ENCODE assay signal across 11 cellular contexts in the genomic region with DNA sequence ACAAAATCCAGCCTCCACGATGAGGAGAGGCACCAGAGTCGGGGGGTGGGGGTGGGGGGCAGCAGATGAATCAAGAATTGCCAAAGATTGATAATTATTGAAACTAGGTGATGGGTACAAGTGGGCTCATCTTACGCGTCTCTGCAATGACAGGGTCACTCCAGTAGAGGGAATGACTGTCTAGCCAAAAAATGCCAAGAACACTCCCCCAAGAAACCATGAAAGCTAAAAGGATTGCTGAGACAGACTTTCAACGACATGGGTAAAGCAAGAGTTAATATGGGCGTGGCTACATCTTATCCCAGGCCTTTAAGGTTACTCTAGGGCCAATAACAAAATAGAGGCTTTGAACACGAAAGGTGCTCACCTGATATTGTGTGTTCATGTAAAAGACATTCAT.
DNase-seq lines count a peak whose midpoint lies in the region; ATAC-seq and TF ChIP-seq lines count a peak whose summit lies in the region.
"Had no signal": no experiment of that assay in that cellular context is flagged by ENCODE, and none has a peak within 500 bp of the region (broad histone marks: within the 10 kb centered on the region; RNA-seq: fewer than 3 reads in every experiment).

No MANE protein-coding gene starts in this region.

- H3K4me2 ChIP-seq in fibroblast of lung (ENCODE audit: extremely low read depth, insufficient read depth, low read length), result no peak overlapping the region

- no peaks in the 10 kb centered on the region for H3K27me3 Mint-ChIP-seq in T-helper 2 cell treated with Interferon-gamma antibody and Interleukin-4, amounts not matched to agents 5 μg/mL and 100 μg/mL, for 36 hours (ENCODE audit: low read depth)
- H3K27me3 Mint-ChIP-seq: activated CD4-positive, alpha-beta memory T cell treated with anti-CD3 and anti-CD28 coated beads, Interleukin-2, amount 10 ng/mL, durations not matched to agents 7 days and 5 days had no signal

- no peak overlapping the region for H3K4me3 Mint-ChIP-seq in T-helper 2 cell treated with Interferon-gamma antibody and Interleukin-4, amounts not matched to agents 5 μg/mL and 100 μg/mL, for 36 hours
- H3K4me3 Mint-ChIP-seq: activated CD4-positive, alpha-beta memory T cell treated with anti-CD3 and anti-CD28 coated beads, Interleukin-2, amount 10 ng/mL, durations not matched to agents 7 days and 5 days had no signal

- H4K20me1 ChIP-seq in fibroblast of lung (ENCODE audit: control insufficient read depth, extremely low read depth, insufficient read depth, low read length), result no peaks in the 10 kb centered on the region

- peaks cover 32% of the 10 kb centered on the region for H3K36me3 Mint-ChIP-seq in T-helper 2 cell treated with Interferon-gamma antibody and Interleukin-4, amounts not matched to agents 5 μg/mL and 100 μg/mL, for 36 hours (ENCODE audit: low read depth)

- H3K27ac ChIP-seq in fibroblast of lung (ENCODE audit: insufficient read depth, low read length) (no peak overlapping the region), right atrium auricular region (no peak overlapping the region)

- H3K27ac Mint-ChIP-seq in T-helper 2 cell treated with Interferon-gamma antibody and Interleukin-4, amounts not matched to agents 5 μg/mL and 100 μg/mL, for 36 hours, result no peak overlapping the region
- H3K27ac Mint-ChIP-seq: activated CD4-positive, alpha-beta memory T cell treated with anti-CD3 and anti-CD28 coated beads, Interleukin-2, amount 10 ng/mL, durations not matched to agents 7 days and 5 days had no signal

- H3K4me1 Mint-ChIP-seq in T-helper 2 cell treated with Interferon-gamma antibody and Interleukin-4, amounts not matched to agents 5 μg/mL and 100 μg/mL, for 36 hours (ENCODE audit: low read depth), result peaks cover 24% of the 10 kb centered on the region

- H3K4me1 ChIP-seq in BE2C, result peaks cover 8% of the 10 kb centered on the region
- H3K4me1 ChIP-seq in fibroblast of lung (ENCODE audit: control insufficient read depth, extremely low read depth, insufficient read depth, low read length), result peaks cover 4% of the 10 kb centered on the region
- H3K4me1 ChIP-seq in right atrium auricular region, result peaks cover 0 to 39% of the 10 kb centered on the region in 2 donors

- H3K9me3 ChIP-seq in BE2C, result no peaks in the 10 kb centered on the region
- H3K9me3 ChIP-seq in fibroblast of lung (ENCODE audit: control insufficient read depth, insufficient read depth, low read depth, low read length), result no peaks in the 10 kb centered on the region
- H3K9me3 ChIP-seq in right atrium auricular region, result no peaks in the 10 kb centered on the region

- no peaks in the 10 kb centered on the region for H3K9me3 Mint-ChIP-seq in T-helper 2 cell treated with Interferon-gamma antibody and Interleukin-4, amounts not matched to agents 5 μg/mL and 100 μg/mL, for 36 hours
- H3K9me3 Mint-ChIP-seq: activated CD4-positive, alpha-beta memory T cell treated with anti-CD3 and anti-CD28 coated beads, Interleukin-2, amount 10 ng/mL, durations not matched to agents 7 days and 5 days had no signal

- TF ChIP-seq CTCF in BE2C (IDR thresholded peaks at IDR 0.05; ENCODE audit: low read depth, low read length) (peak; percentile 41), fibroblast of lung (conservative IDR thresholded peaks at IDR 0.05 in 1 of 2, IDR thresholded peaks at IDR 0.05 in 1 of 2; ENCODE audit: low read depth in 1 of 2, low read length in 2 of 2) (peak; percentile 7 to 22), right atrium auricular region (IDR thresholded peaks at IDR 0.05) (peak in 1 of 2 donors; percentile 20)

- H3K27me3 ChIP-seq in BE2C (no peaks in the 10 kb centered on the region), fibroblast of lung (ENCODE audit: control insufficient read depth, insufficient read depth, low read length) (no peaks in the 10 kb centered on the region), right atrium auricular region (no peaks in the 10 kb centered on the region)

- H3K4me3 ChIP-seq in BE2C (ENCODE audit: low read depth, low read length) (no peak overlapping the region), fibroblast of lung (replicated peaks in 1 of 4; ENCODE audit: control extremely low read depth in 1 of 4, insufficient read depth in 1 of 4, low read depth in 3 of 4, low read length in 4 of 4) (no peak overlapping the region), right atrium auricular region (no peak overlapping the region)

- ATAC-seq in GM18907 (IDR thresholded peaks at IDR 0.05; ENCODE audit: unreplicated experiment), result peak; percentile 52
- ATAC-seq in GM21528 (IDR thresholded peaks at IDR 0.05; ENCODE audit: low FRiP score, unreplicated experiment), result no peak
- no peak for ATAC-seq in HG03139 (IDR thresholded peaks at IDR 0.05; ENCODE audit: unreplicated experiment)

- DNase-seq in BE2C (no peak), NCI-H82 treated with DMSO at 0.1 percent for 48 hours (lab: John Stamatoyannopoulos, UW; ENCODE audit: unreplicated experiment) (peak; percentile 44), fibroblast of lung (ENCODE audit: low read depth in 2 of 2) (peak in 1 of 2 donors; percentile 17), right atrium auricular region (ENCODE audit: low spot score) (no peak)
- no peak for DNase-seq in T-helper 2 cell treated with Interferon-gamma antibody and Interleukin-4, amounts not matched to agents 5 μg/mL and 100 μg/mL, for 36 hours (ENCODE audit: low spot score)
- DNase-seq: activated CD4-positive, alpha-beta memory T cell treated with anti-CD3 and anti-CD28 coated beads, Interleukin-2, amount 10 ng/mL, durations not matched to agents 7 days and 5 days; NCI-H2171; stimulated activated CD4-positive, alpha-beta T cell treated with anti-CD3 and anti-CD28 coated beads, Interleukin-4, amount 100 ng/mL, for 1 hour had no signal

- H2AFZ ChIP-seq in fibroblast of lung (ENCODE audit: low read length), result no peak overlapping the region

- no peaks in the 10 kb centered on the region for H3K36me3 ChIP-seq in BE2C
- peaks cover 2% of the 10 kb centered on the region for H3K36me3 ChIP-seq in fibroblast of lung (ENCODE audit: control insufficient read depth, insufficient read depth, low read length)
- peaks cover 6% of the 10 kb centered on the region for H3K36me3 ChIP-seq in right atrium auricular region

- no peaks in the 10 kb centered on the region for H3K79me2 ChIP-seq in fibroblast of lung (ENCODE audit: control insufficient read depth, insufficient read depth, low read length)

- no peak overlapping the region for H3K9ac ChIP-seq in fibroblast of lung (ENCODE audit: insufficient read depth, low read length)
